ENCODE assay signal across 1 cellular context in genomic region chr11:59223177-59223576, GRCh38.
TF ChIP-seq lines count a peak whose summit lies in the region.

No MANE protein-coding gene starts in this region.

TF ChIP-seq in HepG2, 621 proteins besides CTCF, POLR2A, EP300 and RAD21:
- TF ChIP-seq RFX1 (IDR thresholded peaks at IDR 0.05) (no peak), RERE (CRISPR knock-in tag; IDR thresholded peaks at IDR 0.05; ENCODE audit: low read depth) (no peak), ZNF704 (CRISPR knock-in tag; IDR thresholded peaks at IDR 0.05; ENCODE audit: borderline replicate concordance) (no peak), FOXK1 (CRISPR knock-in tag; IDR thresholded peaks at IDR 0.05; ENCODE audit: borderline replicate concordance, low read depth) (no peak)
